In the genomic region with DNA sequence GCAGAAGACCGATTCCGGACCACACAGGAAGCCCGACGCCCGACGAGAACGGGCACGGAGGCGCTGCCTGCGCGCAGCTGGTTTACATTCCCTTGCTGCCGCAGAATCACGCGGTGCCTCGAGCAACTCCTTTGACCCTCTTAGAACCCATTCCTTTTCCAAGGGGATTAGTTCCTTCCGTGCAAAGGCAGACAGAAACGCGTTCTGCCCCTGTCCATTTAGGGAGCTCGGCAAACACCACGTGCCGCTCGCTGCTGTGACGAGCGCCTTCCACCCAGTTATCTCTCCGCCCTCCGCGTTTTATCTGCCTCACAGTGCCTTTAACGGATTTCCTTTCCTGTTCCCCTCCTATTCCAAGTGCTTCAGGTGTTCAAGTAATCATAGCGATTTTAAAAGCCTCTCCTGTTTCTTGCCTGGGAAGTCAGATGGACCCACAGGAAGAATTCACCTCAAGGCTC, we compare ENCODE assay signal across 12 cellular contexts. TPM values are rescaled to one million over a fixed set of nuclear protein-coding genes. Genes with fewer than 3 reads are reported as not detected.
A peak's percentile ranks its signal among the peaks of the same experiment; 100 is the strongest.
DNase-seq lines count a peak whose midpoint lies in the region; TF ChIP-seq lines count a peak whose summit lies in the region.
"Had no signal": no experiment of that assay in that cellular context is flagged by ENCODE, and none has a peak within 500 bp of the region (broad histone marks: within the 10 kb centered on the region; RNA-seq: fewer than 3 reads in every experiment).

No MANE protein-coding gene starts in this region.

- DNase-seq in NCI-H82 (lab: John Stamatoyannopoulos, UW) (peak; percentile 11), NCI-H82 treated with DMSO at 0.1 percent for 48 hours (lab: John Stamatoyannopoulos, UW; ENCODE audit: unreplicated experiment) (no peak), vagina (ENCODE audit: extremely low spot score in 2 of 2) (no peak), GOT3 (lab: John Stamatoyannopoulos, UW) (no peak), NCI-H510A treated with DMSO at 0.1 percent for 48 hours (lab: John Stamatoyannopoulos, UW) (no peak)
- DNase-seq in CD8-positive, alpha-beta memory T cell, result no peak
- DNase-seq: NCI-H146 had no signal

- CTCF ChIA-PET in CD8-positive, alpha-beta memory T cell (lab: Charles Lee), result no interaction called here

- no peaks in the 10 kb centered on the region for H3K27me3 ChIP-seq in duodenal mucosa (ENCODE audit: control insufficient read depth in 1 of 2, insufficient read depth in 2 of 2, low read length in 2 of 2)
- no peaks in the 10 kb centered on the region for H3K27me3 ChIP-seq in muscle layer of duodenum (ENCODE audit: low read depth, low read length)
- no peaks in the 10 kb centered on the region for H3K27me3 ChIP-seq in vagina
- H3K27me3 ChIP-seq in CD8-positive, alpha-beta memory T cell (ENCODE audit: insufficient read depth, low read length, poor library complexity, severe bottlenecking), result peaks cover 3% of the 10 kb centered on the region

- POLR2A ChIA-PET in CD8-positive, alpha-beta memory T cell (lab: Charles Lee), result no interaction called here

- peak overlapping the region; percentile 44 for H3K4me3 ChIP-seq in duodenal mucosa (ENCODE audit: low read depth in 1 of 2, low read length in 2 of 2)
- peak overlapping the region in 1 of 2 donors; percentile 30 for H3K4me3 ChIP-seq in muscle layer of duodenum (ENCODE audit: low read depth in 1 of 2, low read length in 2 of 2)
- no peak overlapping the region for H3K4me3 ChIP-seq in vagina
- H3K4me3 ChIP-seq in CD8-positive, alpha-beta memory T cell (ENCODE audit: low read length), result no peak overlapping the region

- no peaks in the 10 kb centered on the region for H3K9me3 ChIP-seq in duodenal mucosa (ENCODE audit: control insufficient read depth in 1 of 2, low read length in 2 of 2)
- no peaks in the 10 kb centered on the region for H3K9me3 ChIP-seq in muscle layer of duodenum (ENCODE audit: control insufficient read depth in 1 of 2, low read length in 2 of 2)
- no peaks in the 10 kb centered on the region for H3K9me3 ChIP-seq in vagina
- H3K9me3 ChIP-seq in CD8-positive, alpha-beta memory T cell (ENCODE audit: low read length), result no peaks in the 10 kb centered on the region

- no peak for TF ChIP-seq CTCF in vagina (IDR thresholded peaks at IDR 0.05)

- H3K4me1 Mint-ChIP-seq in CD8-positive, alpha-beta memory T cell, result no peaks in the 10 kb centered on the region

- H3K36me3 ChIP-seq in duodenal mucosa (ENCODE audit: control insufficient read depth in 1 of 2, insufficient read depth in 2 of 2, low read length in 2 of 2) (no peaks in the 10 kb centered on the region), muscle layer of duodenum (ENCODE audit: control insufficient read depth in 1 of 2, insufficient read depth in 2 of 2, low read length in 2 of 2) (no peaks in the 10 kb centered on the region), vagina (no peaks in the 10 kb centered on the region)
- H3K36me3 ChIP-seq in CD8-positive, alpha-beta memory T cell (ENCODE audit: insufficient read depth, low read length), result no peaks in the 10 kb centered on the region

- peak overlapping the region in 1 of 2 donors; percentile 23 for H3K9ac ChIP-seq in duodenal mucosa (ENCODE audit: low read depth in 1 of 2, low read length in 2 of 2)

- peaks cover 6 to 19% of the 10 kb centered on the region in 2 donors for H3K27me3 Mint-ChIP-seq in CD8-positive, alpha-beta memory T cell

- H3K4me1 ChIP-seq in duodenal mucosa (ENCODE audit: control insufficient read depth in 1 of 2, insufficient read depth in 2 of 2, low read length in 2 of 2) (peaks cover 14% of the 10 kb centered on the region in 2 donors), muscle layer of duodenum (ENCODE audit: control insufficient read depth in 1 of 2, insufficient read depth in 2 of 2, low read length in 2 of 2) (peaks cover 0 to 7% of the 10 kb centered on the region in 2 donors), vagina (peaks cover 11% of the 10 kb centered on the region)
- no peaks in the 10 kb centered on the region for H3K4me1 ChIP-seq in CD8-positive, alpha-beta memory T cell (ENCODE audit: insufficient read depth, low read length)

- TF ChIP-seq POLR2A in vagina (IDR thresholded peaks at IDR 0.05), result no peak

- H3K36me3 Mint-ChIP-seq in CD8-positive, alpha-beta memory T cell, result no peaks in the 10 kb centered on the region
- H3K36me3 Mint-ChIP-seq: activated naive CD8-positive, alpha-beta T cell had no signal

- intact Hi-C loops in vagina (cut with DNase I), result no loop called here

- H3K27ac ChIP-seq in duodenal mucosa (ENCODE audit: low read depth, low read length) (no peak overlapping the region), muscle layer of duodenum (ENCODE audit: low read length) (peak overlapping the region; percentile 62), vagina (peak overlapping the region; percentile 15)
- H3K27ac ChIP-seq in CD8-positive, alpha-beta memory T cell (ENCODE audit: low read depth, low read length), result no peak overlapping the region
- H3K27ac ChIP-seq: 22Rv1 had no signal

- no peaks in the 10 kb centered on the region for H3K9me3 Mint-ChIP-seq in CD8-positive, alpha-beta memory T cell
- H3K9me3 Mint-ChIP-seq: T-helper 2 cell treated with Interferon-gamma antibody and Interleukin-4, amounts not matched to agents 5 μg/mL and 100 μg/mL, for 36 hours had no signal

- no peak overlapping the region for H3K27ac Mint-ChIP-seq in CD8-positive, alpha-beta memory T cell
- H3K27ac Mint-ChIP-seq: activated naive CD8-positive, alpha-beta T cell; T-helper 2 cell treated with Interferon-gamma antibody and Interleukin-4, amounts not matched to agents 5 μg/mL and 100 μg/mL, for 36 hours had no signal

- H3K4me3 Mint-ChIP-seq in CD8-positive, alpha-beta memory T cell, result no peak overlapping the region
- H3K4me3 Mint-ChIP-seq: activated naive CD8-positive, alpha-beta T cell; T-helper 2 cell treated with Interferon-gamma antibody and Interleukin-4, amounts not matched to agents 5 μg/mL and 100 μg/mL, for 36 hours had no signal

RNA-seq across cellular contexts. Expression of gene MICAL3, which starts 24.1 kb away (rescaled TPM):
- 35.1 TPM for total RNA-seq in vagina
- 10 to 100 TPM; 51.7 to 51.9 TPM for total RNA-seq in CD8-positive, alpha-beta memory T cell
- polyA plus RNA-seq in CD8-positive, alpha-beta memory T cell, result 1.7 TPM

RNA-seq across cellular contexts. Expression of gene PEX26, which starts 29.3 kb away (rescaled TPM):
- total RNA-seq in vagina, result 25.5 TPM
- total RNA-seq in CD8-positive, alpha-beta memory T cell, result 10 to 100 TPM; 56.7 to 59.3 TPM
- polyA plus RNA-seq in CD8-positive, alpha-beta memory T cell, result 6.0 TPM

Comparison
In these comparisons a context has a peak if more than half of its experiments do, and no peak if none do; other contexts are left out.
1. H3K27ac ChIP-seq: peak in muscle layer of duodenum (single experiment) and vagina (single experiment); none in duodenal mucosa (single experiment) and CD8-positive, alpha-beta memory T cell (single experiment).
2. H3K4me3 ChIP-seq: peak in duodenal mucosa (2 of 2); none in vagina (0 of 2) and CD8-positive, alpha-beta memory T cell (single experiment).